ENCODE assay signal across 27 cellular contexts in the genomic region with DNA sequence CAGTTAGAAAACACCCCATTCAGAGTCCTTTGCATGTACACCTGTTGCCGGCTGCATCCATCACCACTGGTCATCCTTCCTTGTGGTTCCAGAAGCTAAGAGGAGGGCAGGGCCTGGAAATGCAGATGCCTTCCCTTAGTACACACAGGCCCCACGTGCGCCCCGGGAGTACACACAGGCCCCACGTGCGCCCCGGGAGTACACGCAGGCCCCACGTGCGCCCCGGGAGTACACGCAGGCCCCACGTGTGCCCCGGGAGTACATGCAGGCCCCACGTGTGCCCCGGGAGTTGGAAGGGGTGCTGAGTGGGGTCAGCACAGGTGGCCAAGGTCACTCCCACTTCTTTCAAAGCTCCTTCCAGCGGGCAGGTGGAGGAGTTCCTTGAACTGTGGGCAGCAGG.
"Had no signal": no experiment of that assay in that cellular context is flagged by ENCODE, and none has a peak within 500 bp of the region (broad histone marks: within the 10 kb centered on the region; RNA-seq: fewer than 3 reads in every experiment).

No MANE protein-coding gene starts in this region.

- H3K4me3 ChIP-seq: stomach, suprapubic skin, testis, thoracic aorta, thyroid gland, tibial artery, tibial nerve, transverse colon, upper lobe of left lung, upper lobe of right lung, uterus, vagina had no signal

- H3K27ac ChIP-seq: stomach, suprapubic skin, testis, thoracic aorta, thyroid gland, tibial artery, tibial nerve, transverse colon, upper lobe of left lung, upper lobe of right lung, uterus, vagina had no signal

- ATAC-seq: stimulated activated effector memory CD8-positive, alpha-beta T cell treated with anti-CD3 and anti-CD28 coated beads, Interleukin-12 subunit alpha, Interleukin-12 subunit beta, amount 100 ng/mL, for 72 hours; stimulated activated memory B cell treated with anti-CD40 and anti-IgM and Interleukin-4, amounts not matched to agents 10 μg/mL and 1 μg/mL and 100 μg/mL, for 72 hours; stimulated activated naive B cell treated with anti-CD40 and anti-IgM and Interleukin-4, amounts not matched to agents 10 μg/mL and 1 μg/mL and 100 μg/mL, for 72 hours; stimulated activated naive CD8-positive, alpha-beta T cell treated with anti-CD3 and anti-CD28 coated beads, Interleukin-15, amount 100 ng/mL, for 72 hours; stimulated activated naive CD8-positive, alpha-beta T cell treated with anti-CD3 and anti-CD28 coated beads, Interleukin-15, Interleukin-2, amounts not matched to agents 100 U/mL and 50 U/mL, for 24 hours; upper lobe of right lung had no signal

- H3K36me3 ChIP-seq: stomach, suprapubic skin, thoracic aorta, thyroid gland, tibial artery, tibial nerve, transverse colon, upper lobe of left lung, upper lobe of right lung, uterus, vagina had no signal

- FAIRE-seq: urothelium cell line had no signal

- H3K4me1 ChIP-seq: stomach, suprapubic skin, testis, thyroid gland, tibial artery, transverse colon, upper lobe of left lung, upper lobe of right lung, uterus, vagina had no signal

- H3K27me3 ChIP-seq: stomach, suprapubic skin, testis, thyroid gland, tibial artery, tibial nerve, transverse colon, upper lobe of left lung, upper lobe of right lung, uterus, vagina had no signal

- H3K9me3 ChIP-seq: stomach, suprapubic skin, testis, thoracic aorta, thyroid gland, tibial artery, tibial nerve, transverse colon, upper lobe of left lung, upper lobe of right lung, uterus, vagina had no signal

- DNase-seq: stimulated activated CD4-positive, alpha-beta T cell treated with anti-CD3 and anti-CD28 coated beads, Interleukin-2, amount 100 ng/mL, for 48 hours; stimulated activated CD4-positive, alpha-beta T cell treated with anti-CD3 and anti-CD28 coated beads, Interleukin-4, amount 100 ng/mL, for 1 hour; stimulated activated CD4-positive, alpha-beta T cell treated with anti-CD3 and anti-CD28 coated beads, Interleukin-4, amount 100 ng/mL, for 24 hours; stimulated activated CD4-positive, alpha-beta T cell treated with anti-CD3 and anti-CD28 coated beads, Interleukin-4, amount 100 ng/mL, for 4 hours; stimulated activated CD8-positive, alpha-beta memory T cell treated with anti-CD3 and anti-CD28 coated beads, Interleukin-4, amount 100 ng/mL, for 48 hours; stimulated activated naive B cell treated with anti-CD40 and anti-IgM and Interleukin-4, amounts not matched to agents 10 μg/mL and 1 μg/mL and 100 μg/mL, for 72 hours; stimulated activated naive CD4-positive, alpha-beta T cell; stimulated activated naive CD4-positive, alpha-beta T cell treated with Interleukin-2 at 50 U/mL for 16 hours; stimulated activated naive CD8-positive, alpha-beta T cell treated with anti-CD3 and anti-CD28 coated beads, Interleukin-15, amount 100 ng/mL, for 72 hours; stimulated activated naive CD8-positive, alpha-beta T cell treated with anti-CD3 and anti-CD28 coated beads, Interleukin-15, Interleukin-2, amounts not matched to agents 100 U/mL and 50 U/mL, for 24 hours; stomach; substantia nigra; testis; thyroid gland; tibial artery; transverse colon; trophoblast cell; upper lobe of right lung; uterus had no signal
